ENCODE assay signal across 14 cellular contexts in the genomic region with DNA sequence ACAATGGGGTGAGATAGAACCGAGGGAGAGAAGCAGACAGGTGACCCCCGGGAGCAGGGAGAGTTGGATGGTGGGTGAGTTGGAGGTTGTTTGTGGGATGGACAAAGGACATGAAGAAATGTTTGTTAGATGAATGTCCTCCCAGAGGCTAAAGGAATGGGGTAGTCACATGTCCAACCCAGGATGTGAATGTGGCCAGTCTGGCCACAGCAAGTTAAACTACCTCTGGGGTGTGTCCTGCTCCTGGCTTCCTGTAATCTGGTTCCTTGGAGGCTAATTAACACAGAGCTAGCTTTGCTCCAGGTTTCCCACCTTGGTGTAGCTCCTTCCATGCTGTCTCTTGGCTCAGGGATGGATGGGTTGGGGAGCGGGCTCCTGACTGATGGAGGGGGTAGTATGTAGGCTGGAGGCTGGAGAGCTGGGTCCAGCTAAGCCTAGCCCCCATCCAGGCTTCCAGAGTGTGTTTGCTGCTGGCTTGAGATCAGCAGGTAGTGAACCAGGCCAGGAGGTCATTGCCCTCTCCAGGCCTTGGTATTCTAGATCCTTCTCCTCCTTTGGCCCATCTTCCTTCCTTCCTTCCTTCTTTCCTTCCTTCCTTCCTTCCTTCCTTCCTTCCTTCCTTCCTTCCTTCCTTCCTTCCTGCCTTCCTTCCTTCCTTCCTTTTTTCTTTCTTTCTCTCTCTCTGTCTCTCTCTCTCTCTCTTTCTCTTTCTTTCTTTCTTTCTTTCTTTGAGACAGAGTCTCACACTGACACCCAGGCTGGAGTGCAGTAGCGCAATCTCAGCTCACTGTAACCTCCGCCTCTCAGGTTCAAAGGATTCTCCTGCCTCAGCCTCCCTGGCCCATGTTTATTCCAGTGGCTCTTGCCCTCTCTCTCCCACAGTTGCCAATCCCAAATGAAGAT. TPM values are rescaled to one million over a fixed set of nuclear protein-coding genes. Genes with fewer than 3 reads are reported as not detected.
DNase-seq lines count a peak whose midpoint lies in the region; ATAC-seq, FAIRE-seq and TF ChIP-seq lines count a peak whose summit lies in the region.
"Had no signal": no experiment of that assay in that cellular context is flagged by ENCODE, and none has a peak within 500 bp of the region (broad histone marks: within the 10 kb centered on the region; RNA-seq: fewer than 3 reads in every experiment).

No MANE protein-coding gene starts in this region.

- peak overlapping the region; percentile 98 for H3K27ac ChIP-seq in GM12878 (ENCODE audit: control insufficient read depth, insufficient read depth)
- no peak overlapping the region for H3K27ac ChIP-seq in thyroid gland
- H3K27ac ChIP-seq: esophagus muscularis mucosa had no signal

- SMC1A ChIA-PET in GM12878 (lab: Charles Lee; ENCODE audit: uncharacterized antibody, unreplicated experiment): interaction anchor here (0.6 to 6.7 kb wide), 7 partner anchors 12 to 916 kb away, joined by 3 to 40 read pairs (median 5); no protein-coding TSS in a partner anchor

- TF ChIP-seq RAD21 in GM12878 (IDR thresholded peaks at IDR 0.05; ENCODE audit: insufficient read depth, low read depth, low read length): no peak

- CTCF ChIA-PET in GM12878 (lab: Yijun Ruan, JAX): interaction anchor here (0.6 to 4.6 kb wide), 8 partner anchors 9 to 195 kb away, joined by 3 to 37 read pairs (median 4); no protein-coding TSS in a partner anchor
- CTCF ChIA-PET in activated CD4-positive, alpha-beta T cell treated with anti-CD3 and anti-CD28 coated beads for 36 hours (lab: Charles Lee): no interaction called here

- H3K4me1 ChIP-seq in GM12878 (ENCODE audit: control insufficient read depth, insufficient read depth, low read length) (peaks cover 48% of the 10 kb centered on the region), thyroid gland (no peaks in the 10 kb centered on the region)
- H3K4me1 ChIP-seq: esophagus muscularis mucosa had no signal

- in situ Hi-C loops in GM12878 (cut with MboI): no loop called here

- peak overlapping the region; percentile 35 for H3K27ac Mint-ChIP-seq in memory B cell
- no peak overlapping the region for H3K27ac Mint-ChIP-seq in activated CD4-positive, alpha-beta T cell treated with anti-CD3 and anti-CD28 coated beads for 36 hours

- H3K79me2 ChIP-seq in GM12878 (ENCODE audit: control insufficient read depth, insufficient read depth, low read length): no peaks in the 10 kb centered on the region

- POLR2A ChIA-PET in GM12878 (lab: Charles Lee): interaction anchor here (0.5 to 2.9 kb wide), 8 partner anchors 14 to 27 kb away, joined by 3 to 14 read pairs (median 5); no protein-coding TSS in a partner anchor
- POLR2A ChIA-PET in activated CD4-positive, alpha-beta T cell treated with anti-CD3 and anti-CD28 coated beads for 36 hours (lab: Charles Lee): interaction anchor here (0.6 to 0.7 kb wide), 2 partner anchors 463 to 471 kb away, joined by 3 read pairs; no protein-coding TSS in a partner anchor

- RAD21 ChIA-PET in GM12878 (lab: Charles Lee; ENCODE audit: unreplicated experiment): interaction anchor here (0.7 to 6.5 kb wide), 4 partner anchors 8 to 91 kb away, joined by 3 to 61 read pairs (median 6); no protein-coding TSS in a partner anchor

- ATAC-seq in GM12878 (no peak), memory B cell (ENCODE audit: low read depth) (no peak)
- ATAC-seq in activated CD4-positive, alpha-beta T cell treated with anti-CD3 and anti-CD28 coated beads for 36 hours: no peak

- H3K4me3 ChIP-seq in GM12878 (peak overlapping the region; percentile 49), thyroid gland (replicated peaks in 1 of 3) (no peak overlapping the region)
- H3K4me3 ChIP-seq: esophagus muscularis mucosa had no signal

- peak overlapping the region; percentile 47 for H3K9ac ChIP-seq in GM12878 (ENCODE audit: control insufficient read depth, insufficient read depth, low read length)

- H2AFZ ChIP-seq in GM12878 (ENCODE audit: control insufficient read depth, low read depth, low read length): no peak overlapping the region; the same call in 1 of the 2 replicates

- TF ChIP-seq POLR2A in GM12878 (IDR thresholded peaks at IDR 0.05; ENCODE audit: low read depth, low read length): no peak
- TF ChIP-seq POLR2A in thyroid gland (IDR thresholded peaks at IDR 0.05): no peak

- peak; percentile 27 for FAIRE-seq in GM12878 (lab: Jason Lieb, UNC)

- peaks cover 34% of the 10 kb centered on the region for H3K4me1 Mint-ChIP-seq in memory B cell
- H3K4me1 Mint-ChIP-seq in activated CD4-positive, alpha-beta T cell treated with anti-CD3 and anti-CD28 coated beads for 36 hours: peaks cover 9% of the 10 kb centered on the region

- TF ChIP-seq EP300 in GM12878 (IDR thresholded peaks at IDR 0.05; ENCODE audit: borderline replicate concordance in 1 of 2, control insufficient read depth in 1 of 2, low read depth in 2 of 2, low read length in 2 of 2): no peak

- intact Hi-C loops in GM12878 (cut with micrococcal nuclease; ENCODE audit: unreplicated experiment) (loop anchor here (5.0 kb wide), 2 partner anchors 37 to 92 kb away; no protein-coding TSS in a partner anchor), thyroid gland (cut with DNase I) (no loop called here)
- intact Hi-C loops in activated CD4-positive, alpha-beta T cell treated with anti-CD3 and anti-CD28 coated beads for 36 hours (cut with DNase I, micrococcal nuclease): no loop called here

- no peaks in the 10 kb centered on the region for H3K27me3 Mint-ChIP-seq in memory B cell
- no peaks in the 10 kb centered on the region for H3K27me3 Mint-ChIP-seq in activated CD4-positive, alpha-beta T cell treated with anti-CD3 and anti-CD28 coated beads for 36 hours

- 60% methylated on average over 5 of the region's 5 CpGs for WGBS in GM12878 (ENCODE audit: insufficient coverage, insufficient replicate concordance, low lambda C conversion rate, missing lambda C conversion rate)
- 87 to 91% methylated on average over 4 to 5 of the region's 5 CpGs for WGBS in thyroid gland, 2 donors

- peak overlapping the region; percentile 96 for H3K4me2 ChIP-seq in GM12878 (ENCODE audit: control insufficient read depth, insufficient read depth)

- H3K36me3 Mint-ChIP-seq in memory B cell: no peaks in the 10 kb centered on the region
- H3K36me3 Mint-ChIP-seq in activated CD4-positive, alpha-beta T cell treated with anti-CD3 and anti-CD28 coated beads for 36 hours (ENCODE audit: low read depth): no peaks in the 10 kb centered on the region
- H3K36me3 Mint-ChIP-seq: CD14-positive monocyte had no signal

- H3K9me3 Mint-ChIP-seq in memory B cell: no peaks in the 10 kb centered on the region
- H3K9me3 Mint-ChIP-seq in activated CD4-positive, alpha-beta T cell treated with anti-CD3 and anti-CD28 coated beads for 36 hours (ENCODE audit: low read depth): no peaks in the 10 kb centered on the region
- H3K9me3 Mint-ChIP-seq: CD14-positive monocyte had no signal

- H3K4me3 Mint-ChIP-seq in memory B cell: peak overlapping the region; percentile 52
- H3K4me3 Mint-ChIP-seq in activated CD4-positive, alpha-beta T cell treated with anti-CD3 and anti-CD28 coated beads for 36 hours: no peak overlapping the region

- no peaks in the 10 kb centered on the region for H4K20me1 ChIP-seq in GM12878 (ENCODE audit: control insufficient read depth, insufficient read depth)

- H3K36me3 ChIP-seq in GM12878 (ENCODE audit: control insufficient read depth in 2 of 2, insufficient read depth in 2 of 2, low read length in 1 of 2) (no peaks in the 10 kb centered on the region), thyroid gland (no peaks in the 10 kb centered on the region)
- H3K36me3 ChIP-seq: esophagus muscularis mucosa had no signal

- BruUV-seq in GM12878 (replicated peaks; lab: Mats Ljungman, UMichigan): no TSS peak

- DNase-seq in EH (ENCODE audit: low read depth) (peak; percentile 43), HPDE6-E6E7 (ENCODE audit: extremely low spot score) (peak; percentile 88), GM12878 (ENCODE audit: low read depth, low spot score) (no peak), memory B cell (ENCODE audit: low spot score in 2 of 2) (no peak), mucosa of gallbladder (ENCODE audit: low spot score) (no peak), thyroid gland (no peak), GOT3 (lab: John Stamatoyannopoulos, UW) (no peak)
- no peak for DNase-seq in activated CD4-positive, alpha-beta T cell treated with anti-CD3 and anti-CD28 coated beads for 36 hours
- DNase-seq: activated effector memory CD4-positive, alpha-beta T cell treated with anti-CD3 and anti-CD28 coated beads, Interleukin-2, amount 50 U/mL, for 16 hours; caudate nucleus; HCEC 1CT; NCI-H82 had no signal

- H3K27me3 ChIP-seq in GM12878 (replicated peaks in 1 of 2; ENCODE audit: control insufficient read depth in 2 of 2, insufficient read depth in 2 of 2, low read length in 1 of 2): no peaks in the 10 kb centered on the region
- H3K27me3 ChIP-seq in thyroid gland: no peaks in the 10 kb centered on the region
- H3K27me3 ChIP-seq: esophagus muscularis mucosa had no signal

- no peak for TF ChIP-seq CTCF in GM12878 (IDR thresholded peaks at IDR 0.05 in 2 of 3, conservative IDR thresholded peaks at IDR 0.05 in 1 of 3; ENCODE audit: control insufficient read depth in 2 of 3, extremely low read depth in 1 of 3, insufficient read depth in 1 of 3, low read depth in 3 of 3, low read length in 3 of 3)
- TF ChIP-seq CTCF in thyroid gland (IDR thresholded peaks at IDR 0.05): no peak

- H3K9me3 ChIP-seq in GM12878 (replicated peaks; ENCODE audit: control insufficient read depth, insufficient read depth, low read length) (no peaks in the 10 kb centered on the region), thyroid gland (no peaks in the 10 kb centered on the region)
- H3K9me3 ChIP-seq: esophagus muscularis mucosa had no signal

RNA-seq across cellular contexts. Expression of gene UBE2G1, which starts 28.0 kb away (rescaled TPM):
- total RNA-seq in GM12878 (2013; cell fraction: nucleolus; rRNA removed): 55.1 and 58.6 TPM in 2 replicates
- 83.7 and 84.4 TPM in 2 replicates for total RNA-seq in GM12878 (2014; rRNA removed)
- 48.0 and 51.9 TPM in 2 replicates for total RNA-seq in GM12878 (2014; rRNA removed; fragmentation: Illumina TruSeq; extraction: Trizol)
- total RNA-seq in GM12878 (2021): 123 and 131 TPM in 2 replicates
- polyA plus RNA-seq in GM12878 (2011; ENCODE audit: low read depth): 43.3 TPM
- 95.7 and 128 TPM in 2 replicates for polyA plus RNA-seq in GM12878 (2011; rRNA removed)
- 50.6 and 51.7 TPM in 2 replicates for polyA plus RNA-seq in GM12878 (2011; cell fraction: cytosol; rRNA removed)
- 30.8 and 36.2 TPM in 2 replicates for polyA plus RNA-seq in GM12878 (2011; cell fraction: nucleus; rRNA removed)
- polyA plus RNA-seq in GM12878 (2012): 63.2 and 89.0 TPM in 2 replicates
- 69.3 and 85.9 TPM in 2 replicates for polyA plus RNA-seq in GM12878 (2014; fragmentation: Illumina TruSeq; extraction: Trizol)
- polyA plus RNA-seq in GM12878 (2014; fragmentation: Nextera tagmentation; extraction: Ambion mirVana): 10 to 100 TPM; 24.4 to 35.2 TPM
- 70.3 and 74.0 TPM in 2 replicates for polyA plus RNA-seq in GM12878 (2014; rRNA removed)
- polyA plus RNA-seq in GM12878 (2016; fragmentation: Nextera tagmentation; extraction: Ambion mirVana): 100 to 1,000 TPM; 119 to 139 TPM
- polyA minus RNA-seq in GM12878 (2011; rRNA and poly(A)+ RNA removed): 43.7 and 60.8 TPM in 2 replicates
- 33.3 and 55.7 TPM in 2 replicates for polyA minus RNA-seq in GM12878 (2011; cell fraction: cytosol; rRNA and poly(A)+ RNA removed)
- polyA minus RNA-seq in GM12878 (2011; cell fraction: nucleus; rRNA and poly(A)+ RNA removed): 19.8 and 42.3 TPM in 2 replicates
- total RNA-seq in mucosa of gallbladder: 70.1 TPM
- 10 to 100 TPM; 39.1 to 58.0 (median 49.4) TPM for total RNA-seq in thyroid gland
- 10 to 100 TPM; 51.0 to 52.9 TPM for total RNA-seq in activated CD4-positive, alpha-beta T cell treated with anti-CD3 and anti-CD28 coated beads for 36 hours

RNA-seq across cellular contexts. Expression of gene SPNS3, which starts 39.3 kb away (rescaled TPM):
- total RNA-seq in GM12878 (2013; cell fraction: nucleolus; rRNA removed): 0.23 and 0.29 TPM in 2 replicates
- total RNA-seq in GM12878 (2014; rRNA removed) (2.6 and 3.3 TPM in 2 replicates), GM12878 (2014; rRNA removed; fragmentation: Illumina TruSeq; extraction: Trizol) (0.51 and 0.89 TPM in 2 replicates), GM12878 (2021) (2.0 and 2.3 TPM in 2 replicates), mucosa of gallbladder (1.8 TPM), thyroid gland (under 1 TPM in 1 of 4 donors, not detected in 3; 0.54 TPM)
- not detected for polyA plus RNA-seq in GM12878 (2011; ENCODE audit: low read depth)
- polyA plus RNA-seq in GM12878 (2011; rRNA removed) (0.16 and 0.35 TPM in 2 replicates), GM12878 (2014; fragmentation: Illumina TruSeq; extraction: Trizol) (0.29 and 0.50 TPM in 2 replicates), GM12878 (2014; fragmentation: Nextera tagmentation; extraction: Ambion mirVana) (under 1 TPM; 0.24 TPM), GM12878 (2014; rRNA removed) (2.2 and 2.3 TPM in 2 replicates), GM12878 (2016; fragmentation: Nextera tagmentation; extraction: Ambion mirVana) (1 to 10 TPM; 1.0 to 2.3 TPM)
- 0.49 and 0.57 TPM in 2 replicates for polyA plus RNA-seq in GM12878 (2011; cell fraction: cytosol; rRNA removed)
- 1.0 and 1.2 TPM in 2 replicates for polyA plus RNA-seq in GM12878 (2011; cell fraction: nucleus; rRNA removed)
- 0.51 and 0.80 TPM in 2 replicates for polyA plus RNA-seq in GM12878 (2012)
- 0.29 and 0.31 TPM in 2 replicates for polyA minus RNA-seq in GM12878 (2011; rRNA and poly(A)+ RNA removed)
- not detected in 2 replicates for polyA minus RNA-seq in GM12878 (2011; cell fraction: cytosol; rRNA and poly(A)+ RNA removed)
- polyA minus RNA-seq in GM12878 (2011; cell fraction: nucleus; rRNA and poly(A)+ RNA removed): 0.24 and 0.86 TPM in 2 replicates
- 1 to 10 TPM; 6.4 to 8.4 TPM for total RNA-seq in activated CD4-positive, alpha-beta T cell treated with anti-CD3 and anti-CD28 coated beads for 36 hours

Comparison
In these comparisons a context has a peak if more than half of its experiments do, and no peak if none do; other contexts are left out.
1. DNase-seq: peak in EH (single experiment) and HPDE6-E6E7 (single experiment); none in GM12878 (single experiment), memory B cell (0 of 2), mucosa of gallbladder (single experiment), thyroid gland (0 of 2), GOT3 (single experiment) and activated CD4-positive, alpha-beta T cell treated with anti-CD3 and anti-CD28 coated beads for 36 hours (single experiment).